In the genomic region with DNA sequence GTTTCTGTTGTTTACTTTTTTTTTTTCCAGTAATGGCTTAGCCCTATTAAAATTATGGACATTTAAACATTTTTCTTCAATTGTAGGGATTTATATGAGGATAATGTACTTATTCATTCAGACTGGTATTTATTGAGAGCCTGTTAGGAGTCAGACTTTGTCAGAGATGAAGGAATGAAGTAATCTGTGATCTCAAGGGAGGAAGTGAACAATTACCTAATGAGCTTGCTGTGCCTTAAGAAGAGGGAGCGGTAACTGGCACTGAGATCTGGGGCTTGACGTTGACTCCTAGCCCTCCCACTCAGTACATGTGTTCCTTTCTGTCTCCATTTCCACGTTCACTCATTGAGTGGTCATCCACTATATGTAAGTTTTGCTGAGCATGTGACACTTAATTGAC, we compare ENCODE assay signal across 1 cellular context.
TF ChIP-seq lines count a peak whose summit lies in the region.

No MANE protein-coding gene starts in this region.

TF ChIP-seq in K562, 482 proteins besides CTCF, POLR2A, EP300 and RAD21 (continued from another document):
- TF ChIP-seq, protein P1, sequence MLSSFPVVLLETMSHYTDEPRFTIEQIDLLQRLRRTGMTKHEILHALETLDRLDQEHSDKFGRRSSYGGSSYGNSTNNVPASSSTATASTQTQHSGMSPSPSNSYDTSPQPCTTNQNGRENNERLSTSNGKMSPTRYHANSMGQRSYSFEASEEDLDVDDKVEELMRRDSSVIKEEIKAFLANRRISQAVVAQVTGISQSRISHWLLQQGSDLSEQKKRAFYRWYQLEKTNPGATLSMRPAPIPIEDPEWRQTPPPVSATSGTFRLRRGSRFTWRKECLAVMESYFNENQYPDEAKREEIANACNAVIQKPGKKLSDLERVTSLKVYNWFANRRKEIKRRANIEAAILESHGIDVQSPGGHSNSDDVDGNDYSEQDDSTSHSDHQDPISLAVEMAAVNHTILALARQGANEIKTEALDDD (IDR thresholded peaks at IDR 0.05): peak; percentile 75
- TF ChIP-seq, protein P2, sequence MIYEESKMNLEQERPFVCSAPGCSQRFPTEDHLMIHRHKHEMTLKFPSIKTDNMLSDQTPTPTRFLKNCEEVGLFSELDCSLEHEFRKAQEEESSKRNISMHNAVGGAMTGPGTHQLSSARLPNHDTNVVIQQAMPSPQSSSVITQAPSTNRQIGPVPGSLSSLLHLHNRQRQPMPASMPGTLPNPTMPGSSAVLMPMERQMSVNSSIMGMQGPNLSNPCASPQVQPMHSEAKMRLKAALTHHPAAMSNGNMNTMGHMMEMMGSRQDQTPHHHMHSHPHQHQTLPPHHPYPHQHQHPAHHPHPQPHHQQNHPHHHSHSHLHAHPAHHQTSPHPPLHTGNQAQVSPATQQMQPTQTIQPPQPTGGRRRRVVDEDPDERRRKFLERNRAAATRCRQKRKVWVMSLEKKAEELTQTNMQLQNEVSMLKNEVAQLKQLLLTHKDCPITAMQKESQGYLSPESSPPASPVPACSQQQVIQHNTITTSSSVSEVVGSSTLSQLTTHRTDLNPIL (CRISPR knock-in tag; IDR thresholded peaks at IDR 0.05): no peak
- TF ChIP-seq ATF1 (CRISPR knock-in tag; IDR thresholded peaks at IDR 0.05): no peak
- peak; percentile 14; the same call in 1 of the 2 replicates for TF ChIP-seq ATF1 (tag; IDR thresholded peaks at IDR 0.05)
- TF ChIP-seq RAD51 (IDR thresholded peaks at IDR 0.05; ENCODE audit: borderline replicate concordance, low read depth): 0 out of 2 replicates have a peak, but pooled peaks have one; percentile 15
- peak; percentile 53 for TF ChIP-seq DPF2 (IDR thresholded peaks at IDR 0.05)
- peak; percentile 20; the same call in 1 of the 2 replicates for TF ChIP-seq MYC (IDR thresholded peaks at IDR 0.05; ENCODE audit: low read depth, low read length)
- TF ChIP-seq MYC (CRISPR knock-in tag; IDR thresholded peaks at IDR 0.05; ENCODE audit: borderline replicate concordance, low read depth): no peak
- TF ChIP-seq ZNF24 (IDR thresholded peaks at IDR 0.05): peak; percentile 95
- TF ChIP-seq HDGF (IDR thresholded peaks at IDR 0.05): no peak
- no peak for TF ChIP-seq PHF21A (IDR thresholded peaks at IDR 0.05; ENCODE audit: borderline replicate concordance, low read depth)
- peak; percentile 62 for TF ChIP-seq ZFP36 (IDR thresholded peaks at IDR 0.05; ENCODE audit: low read depth, low read length, partially characterized antibody)
- 0 out of 2 replicates have a peak, but pooled peaks have one; percentile 17 for TF ChIP-seq JUN (IDR thresholded peaks at IDR 0.05; ENCODE audit: borderline replicate concordance, low read depth, low read length)
- no peak for TF ChIP-seq JUN (CRISPR knock-in tag; IDR thresholded peaks at IDR 0.05; ENCODE audit: borderline replicate concordance)
- 0 out of 2 replicates have a peak, but pooled peaks have one; percentile 22 for TF ChIP-seq ARID1B (IDR thresholded peaks at IDR 0.05)
- no peak for TF ChIP-seq KLF10 (CRISPR knock-in tag; IDR thresholded peaks at IDR 0.05)
- TF ChIP-seq, protein P3, sequence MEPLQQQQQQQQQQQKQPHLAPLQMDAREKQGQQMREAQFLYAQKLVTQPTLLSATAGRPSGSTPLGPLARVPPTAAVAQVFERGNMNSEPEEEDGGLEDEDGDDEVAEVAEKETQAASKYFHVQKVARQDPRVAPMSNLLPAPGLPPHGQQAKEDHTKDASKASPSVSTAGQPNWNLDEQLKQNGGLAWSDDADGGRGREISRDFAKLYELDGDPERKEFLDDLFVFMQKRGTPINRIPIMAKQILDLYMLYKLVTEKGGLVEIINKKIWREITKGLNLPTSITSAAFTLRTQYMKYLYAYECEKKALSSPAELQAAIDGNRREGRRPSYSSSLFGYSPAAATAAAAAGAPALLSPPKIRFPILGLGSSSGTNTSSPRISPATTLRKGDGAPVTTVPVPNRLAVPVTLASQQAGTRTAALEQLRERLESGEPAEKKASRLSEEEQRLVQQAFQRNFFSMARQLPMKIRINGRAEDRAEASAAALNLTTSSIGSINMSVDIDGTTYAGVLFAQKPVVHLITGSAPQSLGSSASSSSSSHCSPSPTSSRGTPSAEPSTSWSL (CRISPR knock-in tag; IDR thresholded peaks at IDR 0.05; ENCODE audit: borderline replicate concordance): no peak
- TF ChIP-seq SAP30 (IDR thresholded peaks at IDR 0.05; ENCODE audit: borderline replicate concordance, insufficient read depth, low read depth, low read length, poor library complexity, severe bottlenecking): no peak
- no peak for TF ChIP-seq ZBTB17 (CRISPR knock-in tag; IDR thresholded peaks at IDR 0.05)
- 0 out of 4 replicates have a peak, but pooled peaks of 1 of the 2 experiments have one; percentile 0 for TF ChIP-seq FOXK2 (conservative IDR thresholded peaks at IDR 0.05 in 1 of 2, IDR thresholded peaks at IDR 0.05 in 1 of 2; ENCODE audit: low read depth in 2 of 2)
- TF ChIP-seq, protein P4, sequence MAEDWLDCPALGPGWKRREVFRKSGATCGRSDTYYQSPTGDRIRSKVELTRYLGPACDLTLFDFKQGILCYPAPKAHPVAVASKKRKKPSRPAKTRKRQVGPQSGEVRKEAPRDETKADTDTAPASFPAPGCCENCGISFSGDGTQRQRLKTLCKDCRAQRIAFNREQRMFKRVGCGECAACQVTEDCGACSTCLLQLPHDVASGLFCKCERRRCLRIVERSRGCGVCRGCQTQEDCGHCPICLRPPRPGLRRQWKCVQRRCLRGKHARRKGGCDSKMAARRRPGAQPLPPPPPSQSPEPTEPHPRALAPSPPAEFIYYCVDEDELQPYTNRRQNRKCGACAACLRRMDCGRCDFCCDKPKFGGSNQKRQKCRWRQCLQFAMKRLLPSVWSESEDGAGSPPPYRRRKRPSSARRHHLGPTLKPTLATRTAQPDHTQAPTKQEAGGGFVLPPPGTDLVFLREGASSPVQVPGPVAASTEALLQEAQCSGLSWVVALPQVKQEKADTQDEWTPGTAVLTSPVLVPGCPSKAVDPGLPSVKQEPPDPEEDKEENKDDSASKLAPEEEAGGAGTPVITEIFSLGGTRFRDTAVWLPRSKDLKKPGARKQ (CRISPR knock-in tag; IDR thresholded peaks at IDR 0.05): no peak
- TF ChIP-seq PTRF (tag; IDR thresholded peaks at IDR 0.05): 0 out of 2 replicates have a peak, but pooled peaks have one; percentile 4
- 0 out of 2 replicates have a peak, but pooled peaks have one; percentile 14 for TF ChIP-seq ZNF197 (CRISPR knock-in tag; IDR thresholded peaks at IDR 0.05; ENCODE audit: low read depth)
- 0 out of 2 replicates have a peak, but pooled peaks have one; percentile 46 for TF ChIP-seq ATF7 (IDR thresholded peaks at IDR 0.05)
- no peak for TF ChIP-seq FIP1L1 (IDR thresholded peaks at IDR 0.05; ENCODE audit: low read depth, low read length, poor library complexity, severe bottlenecking)
- TF ChIP-seq TFAM (CRISPR knock-in tag; conservative IDR thresholded peaks at IDR 0.05): no peak
- TF ChIP-seq, protein P5, sequence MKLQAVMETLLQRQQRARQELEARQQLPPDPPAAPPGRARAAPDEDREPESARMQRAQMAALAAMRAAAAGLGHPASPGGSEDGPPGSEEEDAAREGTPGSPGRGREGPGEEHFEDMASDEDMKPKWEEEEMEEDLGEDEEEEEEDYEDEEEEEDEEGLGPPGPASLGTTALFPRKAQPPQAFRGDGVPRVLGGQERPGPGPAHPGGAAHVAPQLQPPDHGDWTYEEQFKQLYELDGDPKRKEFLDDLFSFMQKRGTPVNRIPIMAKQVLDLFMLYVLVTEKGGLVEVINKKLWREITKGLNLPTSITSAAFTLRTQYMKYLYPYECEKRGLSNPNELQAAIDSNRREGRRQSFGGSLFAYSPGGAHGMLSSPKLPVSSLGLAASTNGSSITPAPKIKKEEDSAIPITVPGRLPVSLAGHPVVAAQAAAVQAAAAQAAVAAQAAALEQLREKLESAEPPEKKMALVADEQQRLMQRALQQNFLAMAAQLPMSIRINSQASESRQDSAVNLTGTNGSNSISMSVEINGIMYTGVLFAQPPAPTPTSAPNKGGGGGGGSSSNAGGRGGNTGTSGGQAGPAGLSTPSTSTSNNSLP (IDR thresholded peaks at IDR 0.05; ENCODE audit: borderline replicate concordance, low read depth, low read length): 0 out of 2 replicates have a peak, but pooled peaks have one; percentile 13
- no peak for TF ChIP-seq L3MBTL2 (IDR thresholded peaks at IDR 0.05)
